Comparison of ENCODE assay signal across 14 cellular contexts in the genomic region with DNA sequence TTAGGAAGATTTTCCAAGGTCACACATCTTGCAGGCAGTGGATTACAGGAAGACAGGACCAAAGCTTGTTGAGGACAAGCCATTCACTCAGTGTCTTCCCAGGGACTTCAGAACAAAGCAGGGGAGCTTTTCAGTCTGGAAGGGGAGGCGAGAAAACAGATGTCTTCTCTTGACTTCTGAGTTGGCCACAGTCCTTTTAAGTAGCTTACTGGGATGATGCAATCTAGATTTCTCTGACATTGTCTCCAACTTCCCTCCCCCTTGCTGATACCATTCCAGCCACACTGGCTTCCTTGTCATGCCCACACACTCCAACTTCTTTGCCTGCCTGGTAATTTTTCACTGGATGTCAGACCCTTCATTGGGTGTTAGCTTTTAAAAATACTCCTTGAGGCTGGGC.
A peak's percentile ranks its signal among the peaks of the same experiment; 100 is the strongest.
DNase-seq lines count a peak whose midpoint lies in the region; ATAC-seq and TF ChIP-seq lines count a peak whose summit lies in the region.
"Had no signal": no experiment of that assay in that cellular context is flagged by ENCODE, and none has a peak within 500 bp of the region (broad histone marks: within the 10 kb centered on the region; RNA-seq: fewer than 3 reads in every experiment).

No MANE protein-coding gene starts in this region.

- POLR2A ChIA-PET in BJ (lab: Charles Lee), result interaction anchor here (0.6 kb wide), 1 partner anchor 19 kb away, joined by 9 read pairs; no protein-coding TSS in a partner anchor

- H3K27me3 ChIP-seq in BJ (ENCODE audit: control insufficient read depth, insufficient read depth, low read length), result no peaks in the 10 kb centered on the region
- H3K27me3 ChIP-seq in MG63, result no peaks in the 10 kb centered on the region
- no peaks in the 10 kb centered on the region for H3K27me3 ChIP-seq in lower lobe of right lung (ENCODE audit: low read depth)
- H3K27me3 ChIP-seq: uterus had no signal

- intact Hi-C loops in lower lobe of right lung (cut with DNase I), result no loop called here

- ATAC-seq in lower lobe of right lung (peak; percentile 59 to 65), HG03025 (IDR thresholded peaks at IDR 0.05; ENCODE audit: low FRiP score, unreplicated experiment) (no peak), HG03571 (IDR thresholded peaks at IDR 0.05; ENCODE audit: unreplicated experiment) (no peak)
- ATAC-seq: naive thymus-derived CD8-positive, alpha-beta T cell had no signal

- H3K4me3 ChIP-seq in BJ (ENCODE audit: low read depth, low read length) (no peak overlapping the region), MG63 (no peak overlapping the region), lower lobe of right lung (no peak overlapping the region)
- H3K4me3 ChIP-seq: uterus had no signal

- H3K9me3 ChIP-seq in MG63, result no peaks in the 10 kb centered on the region
- H3K9me3 ChIP-seq in lower lobe of right lung, result no peaks in the 10 kb centered on the region
- H3K9me3 ChIP-seq: uterus had no signal

- H3K36me3 ChIP-seq in BJ (ENCODE audit: control insufficient read depth, insufficient read depth, low read length) (no peaks in the 10 kb centered on the region), MG63 (no peaks in the 10 kb centered on the region), lower lobe of right lung (no peaks in the 10 kb centered on the region)
- H3K36me3 ChIP-seq: uterus had no signal

- peaks cover 18% of the 10 kb centered on the region for H3K4me1 ChIP-seq in lower lobe of right lung
- H3K4me1 ChIP-seq: uterus had no signal

- CTCF ChIA-PET in BJ (lab: Yijun Ruan, JAX), result interaction anchor here (0.8 to 2.6 kb wide), 3 partner anchors 13 to 277 kb away, joined by 3 to 7 read pairs (median 3); no protein-coding TSS in a partner anchor

- no peak overlapping the region for H3K27ac ChIP-seq in lower lobe of right lung
- H3K27ac ChIP-seq: uterus had no signal

- no peak for TF ChIP-seq CTCF in BJ (IDR thresholded peaks at IDR 0.05; ENCODE audit: insufficient read depth, low read depth, low read length)
- no peak for TF ChIP-seq CTCF in lower lobe of right lung (IDR thresholded peaks at IDR 0.05)

- peak; percentile 18 for DNase-seq in BJ (ENCODE audit: low read depth)
- DNase-seq in MG63, result peak; percentile 69
- peak; percentile 91 for DNase-seq in amniotic epithelial cell (ENCODE audit: low read depth)
- no peak for DNase-seq in lower lobe of right lung
- DNase-seq in COLO668 (lab: John Stamatoyannopoulos, UW; ENCODE audit: unreplicated experiment), result no peak
- no peak for DNase-seq in amniotic stem cell (lab: John Stamatoyannopoulos, UW)
- DNase-seq: CD8-positive, alpha-beta memory T cell; effector memory CD4-positive, alpha-beta T cell; naive thymus-derived CD8-positive, alpha-beta T cell; NCI-H146; T1000; uterus had no signal

Comparison
In these comparisons a context has a peak if more than half of its experiments do, and no peak if none do; other contexts are left out.
1. DNase-seq: peak in BJ (single experiment), MG63 (single experiment) and amniotic epithelial cell (single experiment); none in lower lobe of right lung (single experiment), COLO668 (single experiment) and amniotic stem cell (single experiment).
2. ATAC-seq: peak in lower lobe of right lung (2 of 2); none in HG03025 (single experiment) and HG03571 (single experiment).